Comparison of ENCODE assay signal across 9 cellular contexts in genomic region chr20:21615617-21616080, GRCh38.
DNase-seq lines count a peak whose midpoint lies in the region; ATAC-seq, FAIRE-seq and TF ChIP-seq lines count a peak whose summit lies in the region.
"Had no signal": no experiment of that assay in that cellular context is flagged by ENCODE, and none has a peak within 500 bp of the region (broad histone marks: within the 10 kb centered on the region; RNA-seq: fewer than 3 reads in every experiment).

No MANE protein-coding gene starts in this region.

- H3K9me1 ChIP-seq in K562 (ENCODE audit: control insufficient read depth, insufficient read depth, low read length) = no peaks in the 10 kb centered on the region

- in situ Hi-C loops in K562 (cut with MboI) = no loop called here

- no peaks in the 10 kb centered on the region for H3K27me3 ChIP-seq in Loucy (ENCODE audit: insufficient read depth, low read length, poor library complexity, severe bottlenecking)
- H3K27me3 ChIP-seq in K562 (ENCODE audit: control insufficient read depth in 2 of 2, insufficient read depth in 2 of 2, low read length in 2 of 2) = no peaks in the 10 kb centered on the region

- ATAC-seq in GM19372 (IDR thresholded peaks at IDR 0.05; ENCODE audit: low read depth, unreplicated experiment) (peak; percentile 70), K562 (peak; percentile 89), GM21447 (IDR thresholded peaks at IDR 0.05; ENCODE audit: unreplicated experiment) (no peak)
- ATAC-seq: T-helper 17 cell had no signal

- no peaks in the 10 kb centered on the region for H3F3A ChIP-seq in Loucy (ENCODE audit: low read depth)

- H3K9ac ChIP-seq in Loucy (ENCODE audit: low read depth, low read length, poor library complexity, severe bottlenecking) (no peak overlapping the region), K562 (ENCODE audit: insufficient read depth in 1 of 2, low read depth in 2 of 2, low read length in 2 of 2) (no peak overlapping the region)

- WGBS in K562 (ENCODE audit: insufficient coverage, low coverage, missing lambda C conversion rate) = 10% methylated on average over 10 of the region's 10 CpGs

- TF ChIP-seq EP300 in K562 (IDR thresholded peaks at IDR 0.05; ENCODE audit: low read length) = no peak

- CTCF ChIA-PET in K562 (lab: Yijun Ruan, JAX; ENCODE audit: low intra/inter-chr PET ratio) = no interaction called here

- FAIRE-seq in K562 (lab: Jason Lieb, UNC) (peak; percentile 15), islet of Langerhans (lab: Jason Lieb, UNC) (peak; percentile 55)

- BruUV-seq in K562 (replicated peaks; lab: Mats Ljungman, UMichigan) = no TSS peak

- H3K27ac ChIP-seq in K562 (ENCODE audit: extremely low read depth, low read depth, low read length) = no peak overlapping the region

- no peaks in the 10 kb centered on the region for H3K9me2 ChIP-seq in Loucy (replicated peaks; ENCODE audit: low read depth, low read length)

- H3K36me3 ChIP-seq in Loucy (ENCODE audit: insufficient read depth, low read length) (no peaks in the 10 kb centered on the region), K562 (ENCODE audit: control insufficient read depth, insufficient read depth, low read length) (no peaks in the 10 kb centered on the region)

- H3K4me2 ChIP-seq in Loucy (ENCODE audit: low read depth, low read length, poor library complexity, severe bottlenecking) (no peak overlapping the region), K562 (ENCODE audit: insufficient read depth, low read length) (no peak overlapping the region)

- peak; percentile 87 for DNase-seq in COLO668 (lab: John Stamatoyannopoulos, UW; ENCODE audit: unreplicated experiment)
- DNase-seq in T follicular helper cell (ENCODE audit: low read depth) = peak; percentile 25
- peak; percentile 45 to 53 (median 48) for DNase-seq in K562 (ENCODE audit: extremely low read depth in 1 of 4, low spot score in 3 of 4)
- peak; percentile 37 to 53 for DNase-seq in stimulated activated CD4-positive, alpha-beta T cell treated with anti-CD3 and anti-CD28 coated beads, Interleukin-2, amount 100 ng/mL, for 48 hours

- H3K79me2 ChIP-seq in Loucy (ENCODE audit: insufficient read depth, low read length) = no peaks in the 10 kb centered on the region
- H3K79me2 ChIP-seq in K562 (ENCODE audit: control insufficient read depth, insufficient read depth, low read length) = no peaks in the 10 kb centered on the region

- H3K4me1 ChIP-seq in Loucy (ENCODE audit: insufficient read depth, low read length, poor library complexity, severe bottlenecking) (peaks cover 17% of the 10 kb centered on the region), K562 (replicated peaks in 1 of 2; ENCODE audit: control insufficient read depth in 2 of 2, insufficient read depth in 2 of 2, low read length in 2 of 2) (no peaks in the 10 kb centered on the region; a peak in 1 of 5 replicates)

- TF ChIP-seq CTCF in Loucy (conservative IDR thresholded peaks at IDR 0.05; ENCODE audit: low read length) = peak; percentile 94
- TF ChIP-seq CTCF in K562 (IDR thresholded peaks at IDR 0.05 in 2 of 3, conservative IDR thresholded peaks at IDR 0.05 in 1 of 3; ENCODE audit: insufficient read depth in 2 of 3, low read depth in 1 of 3, low read length in 3 of 3) = peak; percentile 66 to 75 (median 68)

- H2AFZ ChIP-seq in Loucy (ENCODE audit: low read length) = no peak overlapping the region
- H2AFZ ChIP-seq in K562 (ENCODE audit: low read depth, low read length) = no peak overlapping the region

- no peaks in the 10 kb centered on the region for H4K20me1 ChIP-seq in Loucy (ENCODE audit: insufficient read depth, low read length, poor library complexity, severe bottlenecking)
- no peaks in the 10 kb centered on the region for H4K20me1 ChIP-seq in K562 (replicated peaks; ENCODE audit: control insufficient read depth, insufficient read depth, low read length)

- POLR2A ChIA-PET in K562 (lab: Yijun Ruan, JAX) = interaction anchor here (0.6 kb wide), 2 partner anchors 66 to 950 kb away, joined by 3 read pairs; no protein-coding TSS in a partner anchor

- no peaks in the 10 kb centered on the region for H3K9me3 ChIP-seq in Loucy (ENCODE audit: insufficient read depth, low read depth, low read length)
- H3K9me3 ChIP-seq in K562 (replicated peaks; ENCODE audit: control insufficient read depth, insufficient read depth, low read depth, low read length) = no peaks in the 10 kb centered on the region

- TF ChIP-seq POLR2A in K562 (conservative IDR thresholded peaks at IDR 0.05) = no peak

- peak; percentile 44 to 61 for TF ChIP-seq RAD21 in K562 (CRISPR knock-in tag; conservative IDR thresholded peaks at IDR 0.05 in 1 of 2, IDR thresholded peaks at IDR 0.05 in 1 of 2)

- H3K4me3 ChIP-seq in Loucy (ENCODE audit: low read length, poor library complexity, severe bottlenecking) (no peak overlapping the region), K562 (no peak overlapping the region)

- intact Hi-C loops in K562 (cut with micrococcal nuclease) = no loop called here

TF ChIP-seq in K562, 482 proteins besides CTCF, POLR2A, EP300 and RAD21:
- TF ChIP-seq ZKSCAN8 (CRISPR knock-in tag; IDR thresholded peaks at IDR 0.05) (no peak), TRIM24 (IDR thresholded peaks at IDR 0.05) (no peak), SMC3 (conservative IDR thresholded peaks at IDR 0.05; ENCODE audit: insufficient read depth, low read depth, low read length) (0 out of 2 replicates have a peak, but pooled peaks have one; percentile 9)
TF ChIP-seq in K562: peak in this region for 1.

Comparison
In these comparisons a context has a peak if more than half of its experiments do, and no peak if none do; other contexts are left out.
1. DNase-seq: peak in every context shown above with its lines; median percentile 87 in COLO668; 48 in K562; 45 in stimulated activated CD4-positive, alpha-beta T cell treated with anti-CD3 and anti-CD28 coated beads, Interleukin-2, amount 100 ng/mL, for 48 hours; 25 in T follicular helper cell.